In genomic region chr16:76932541-76933211, GRCh38 we compare ENCODE assay signal across 18 cellular contexts.
DNase-seq lines count a peak whose midpoint lies in the region; ATAC-seq, FAIRE-seq and TF ChIP-seq lines count a peak whose summit lies in the region.
"Had no signal": no experiment of that assay in that cellular context is flagged by ENCODE, and none has a peak within 500 bp of the region (broad histone marks: within the 10 kb centered on the region; RNA-seq: fewer than 3 reads in every experiment).

No MANE protein-coding gene starts in this region.

- TF ChIP-seq CTCF in SK-N-SH (IDR thresholded peaks at IDR 0.05): no peak
- TF ChIP-seq CTCF in choroid plexus epithelial cell (conservative IDR thresholded peaks at IDR 0.05; ENCODE audit: low read depth, low read length): no peak

- H3K4me3 ChIP-seq in SK-N-SH (ENCODE audit: low read depth in 2 of 2, low read length in 1 of 2) (no peak overlapping the region), choroid plexus epithelial cell (ENCODE audit: low read depth, low read length) (no peak overlapping the region), skeletal muscle satellite cell (ENCODE audit: low read length) (no peak overlapping the region)

- H3K36me3 ChIP-seq in SK-N-SH (replicated peaks in 1 of 2; ENCODE audit: control insufficient read depth in 1 of 2, insufficient read depth in 2 of 2, low read length in 1 of 2) (no peaks in the 10 kb centered on the region), skeletal muscle satellite cell (ENCODE audit: insufficient read depth, low read length) (no peaks in the 10 kb centered on the region)
- H3K36me3 ChIP-seq: adrenal gland had no signal

- no peak for DNase-seq in SK-N-SH
- DNase-seq in HS-5 (ENCODE audit: low read depth): peak; percentile 46
- DNase-seq in choroid plexus epithelial cell (ENCODE audit: low read depth): peak; percentile 18
- DNase-seq in GDM1 (lab: John Stamatoyannopoulos, UW): no peak
- DNase-seq in AG08396 (ENCODE audit: low spot score): no peak
- no peak for DNase-seq in GM12891 (ENCODE audit: insufficient read length, low spot score)
- DNase-seq: 8988T; adrenal gland; CD4-positive, alpha-beta memory T cell; dermis blood vessel endothelial cell; nephron progenitor cell; stimulated activated naive CD4-positive, alpha-beta T cell had no signal

- TF ChIP-seq RAD21 in SK-N-SH (IDR thresholded peaks at IDR 0.05; ENCODE audit: low read length): no peak

- POLR2A ChIA-PET in SK-N-SH (lab: Yijun Ruan, JAX): no interaction called here

- no peak overlapping the region for H3K9ac ChIP-seq in SK-N-SH
- no peak overlapping the region for H3K9ac ChIP-seq in skeletal muscle satellite cell (ENCODE audit: low read depth, low read length)

- H3K4me1 ChIP-seq in SK-N-SH (ENCODE audit: control insufficient read depth in 1 of 2, insufficient read depth in 2 of 2, low read depth in 1 of 2, low read length in 1 of 2) (no peaks in the 10 kb centered on the region), skeletal muscle satellite cell (ENCODE audit: control insufficient read depth, insufficient read depth, low read length) (no peaks in the 10 kb centered on the region)
- H3K4me1 ChIP-seq: adrenal gland had no signal

- H3K27ac ChIP-seq in SK-N-SH (ENCODE audit: low read depth in 2 of 2, low read length in 1 of 2): peak overlapping the region in 1 of 2 experiments; percentile 66; a peak in 2 of 4 replicates

- no peaks in the 10 kb centered on the region for H4K20me1 ChIP-seq in SK-N-SH (ENCODE audit: insufficient read depth)

- H2AFZ ChIP-seq in SK-N-SH (ENCODE audit: low read depth): peak overlapping the region; percentile 64; the same call in 1 of the 2 replicates

- H3F3A ChIP-seq in SK-N-SH (replicated peaks; ENCODE audit: insufficient read depth): peaks cover 9% of the 10 kb centered on the region

- no peaks in the 10 kb centered on the region for H3K79me2 ChIP-seq in SK-N-SH (ENCODE audit: insufficient read depth)

- no peak for FAIRE-seq in GM12891 (lab: Jason Lieb, UNC)
- FAIRE-seq: HepG2, TTC549 had no signal

- no peaks in the 10 kb centered on the region for H3K27me3 ChIP-seq in SK-N-SH (ENCODE audit: insufficient read depth)
- no peaks in the 10 kb centered on the region for H3K27me3 ChIP-seq in skeletal muscle satellite cell (ENCODE audit: control insufficient read depth, insufficient read depth, low read length)
- H3K27me3 ChIP-seq: adrenal gland had no signal

- no peaks in the 10 kb centered on the region for H3K9me3 ChIP-seq in SK-N-SH
- no peaks in the 10 kb centered on the region for H3K9me3 ChIP-seq in skeletal muscle satellite cell (replicated peaks; ENCODE audit: low read length)
- H3K9me3 ChIP-seq: adrenal gland had no signal

- TF ChIP-seq EP300 in SK-N-SH (IDR thresholded peaks at IDR 0.05; ENCODE audit: borderline replicate concordance in 1 of 2, low read depth in 1 of 2, low read length in 1 of 2): no peak

- H3K4me2 ChIP-seq in SK-N-SH (peak overlapping the region; percentile 31; the same call in 1 of the 2 replicates), skeletal muscle satellite cell (ENCODE audit: low read length) (peak overlapping the region; percentile 0)

- WGBS in SK-N-SH (ENCODE audit: low lambda C conversion rate): 55% methylated on average over 1 of the region's 1 CpG

- H3K9me2 ChIP-seq in SK-N-SH: no peaks in the 10 kb centered on the region

- TF ChIP-seq POLR2A in GM12891 (IDR thresholded peaks at IDR 0.05; ENCODE audit: low read depth, low read length): no peak

- CTCF ChIA-PET in SK-N-SH (lab: Yijun Ruan, JAX): no interaction called here

- no peak; the same call in 2 of the 3 replicates for ATAC-seq in SK-N-SH treated with all-trans-retinoic acid at 6 μM for 48 hours
- ATAC-seq: HCT116, HepG2, sciatic nerve had no signal

TF ChIP-seq in SK-N-SH, 30 proteins besides CTCF, POLR2A, EP300 and RAD21 (continues in another document):
- no peak for TF ChIP-seq YY1 (IDR thresholded peaks at IDR 0.05; ENCODE audit: low read depth)
- TF ChIP-seq PBX3 (IDR thresholded peaks at IDR 0.05): no peak
- no peak for TF ChIP-seq SIN3A (IDR thresholded peaks at IDR 0.05; ENCODE audit: borderline replicate concordance, low read depth, low read length)

TF ChIP-seq in SK-N-SH treated with all-trans-retinoic acid at 6 μM for 48 hours, 23 proteins besides CTCF, POLR2A, EP300 and RAD21 (continues in another document):
- TF ChIP-seq ZNF565 (CRISPR knock-in tag; conservative IDR thresholded peaks at IDR 0.05; ENCODE audit: low read depth) (no peak), ESRRG (CRISPR knock-in tag; IDR thresholded peaks at IDR 0.05) (no peak), BACH2 (CRISPR knock-in tag; IDR thresholded peaks at IDR 0.05; ENCODE audit: borderline replicate concordance) (no peak), ZFP30 (CRISPR knock-in tag; IDR thresholded peaks at IDR 0.05) (no peak), ISL1 (CRISPR knock-in tag; IDR thresholded peaks at IDR 0.05) (no peak), CREB5 (CRISPR knock-in tag; IDR thresholded peaks at IDR 0.05; ENCODE audit: low read depth) (no peak), RARB (CRISPR knock-in tag; IDR thresholded peaks at IDR 0.05) (no peak), PPARA (CRISPR knock-in tag; IDR thresholded peaks at IDR 0.05; ENCODE audit: borderline replicate concordance) (no peak), OSR1 (CRISPR knock-in tag; IDR thresholded peaks at IDR 0.05) (no peak), ZNF8 (CRISPR knock-in tag; IDR thresholded peaks at IDR 0.05) (no peak)

TF ChIP-seq in GM12891, 5 proteins besides CTCF, POLR2A, EP300 and RAD21:
- TF ChIP-seq PAX5 (IDR thresholded peaks at IDR 0.05; ENCODE audit: insufficient read depth, low read length, severe bottlenecking) (no peak), POU2F2 (IDR thresholded peaks at IDR 0.05; ENCODE audit: low read depth, low read length) (no peak), SPI1 (IDR thresholded peaks at IDR 0.05; ENCODE audit: low read depth, low read length) (no peak), POLR2AphosphoS5 (IDR thresholded peaks at IDR 0.05; ENCODE audit: low read depth, low read length) (no peak)

Comparison
In these comparisons a context has a peak if more than half of its experiments do, and no peak if none do; other contexts are left out.
1. DNase-seq: peak in HS-5 (single experiment) and choroid plexus epithelial cell (single experiment); none in SK-N-SH (single experiment), GDM1 (single experiment), AG08396 (single experiment) and GM12891 (single experiment).